9 cellular contexts compared by ENCODE assay signal in genomic region chr10:34526758-34527730, GRCh38.
DNase-seq lines count a peak whose midpoint lies in the region; ATAC-seq, FAIRE-seq and TF ChIP-seq lines count a peak whose summit lies in the region.
"Had no signal": no experiment of that assay in that cellular context is flagged by ENCODE, and none has a peak within 500 bp of the region (broad histone marks: within the 10 kb centered on the region; RNA-seq: fewer than 3 reads in every experiment).

No MANE protein-coding gene starts in this region.

- CTCF ChIA-PET in Calu3 (lab: Charles Lee) = interaction anchor here (0.9 kb wide), 1 partner anchor 12 kb away, joined by 5 read pairs; no protein-coding TSS in a partner anchor

- H3K27me3 Mint-ChIP-seq in Calu3 (ENCODE audit: unreplicated experiment) = no peaks in the 10 kb centered on the region
- H3K27me3 Mint-ChIP-seq in mesothelial cell of epicardium (ENCODE audit: low read depth) = no peaks in the 10 kb centered on the region

- H3K27ac Mint-ChIP-seq in Calu3 (ENCODE audit: unreplicated experiment) = peak overlapping the region; percentile 46
- peak overlapping the region; percentile 32 for H3K27ac Mint-ChIP-seq in mesothelial cell of epicardium

- H3K4me3 Mint-ChIP-seq in Calu3 (ENCODE audit: low read depth, unreplicated experiment) (peak overlapping the region; percentile 15), mesothelial cell of epicardium (no peak overlapping the region)

- H3K4me1 Mint-ChIP-seq in Calu3 (ENCODE audit: low read depth, unreplicated experiment) (peaks cover 52% of the 10 kb centered on the region), mesothelial cell of epicardium (peaks cover 28% of the 10 kb centered on the region)

- TF ChIP-seq CTCF in Calu3 (IDR thresholded peaks at IDR 0.05; ENCODE audit: unreplicated experiment) = no peak
- TF ChIP-seq CTCF in mesothelial cell of epicardium (IDR thresholded peaks at IDR 0.05; ENCODE audit: unreplicated experiment) = no peak

- BruUV-seq in Calu3 (replicated peaks; lab: Mats Ljungman, UMichigan) = no TSS peak

- FAIRE-seq in endometrium (lab: Jason Lieb, UNC) = peak; percentile 93

- intact Hi-C loops in Calu3 (cut with micrococcal nuclease; ENCODE audit: unreplicated experiment) = loop anchor here (5.0 kb wide), 1 partner anchor 110 kb away; no protein-coding TSS in a partner anchor
- intact Hi-C loops in left colon (cut with DNase I, micrococcal nuclease) = no loop called here

- DNase-seq in Calu3 (no peak), M059J (ENCODE audit: low read depth) (peak; percentile 94), mesothelial cell of epicardium (ENCODE audit: low spot score in 2 of 2, unreplicated experiment in 2 of 2) (no peak), NCI-H1417 treated with DMSO at 0.1 percent for 48 hours (lab: John Stamatoyannopoulos, UW) (no peak), left colon (no peak)
- no peak for DNase-seq in stimulated activated CD4-positive, alpha-beta T cell treated with anti-CD3 and anti-CD28 coated beads, Interleukin-1b, Interleukin-23, amount 100 ng/mL, for 48 hours
- DNase-seq: NCI-H187 treated with DMSO at 0.1 percent for 48 hours had no signal

- H3K9me3 Mint-ChIP-seq in Calu3 (ENCODE audit: low read depth, unreplicated experiment) (peaks cover 5% of the 10 kb centered on the region), mesothelial cell of epicardium (peaks cover 21% of the 10 kb centered on the region)

- ATAC-seq in GM19467 (IDR thresholded peaks at IDR 0.05; ENCODE audit: unreplicated experiment) (no peak), left colon (no peak)

- H3K36me3 Mint-ChIP-seq in Calu3 (ENCODE audit: insufficient read depth, unreplicated experiment) = peaks cover 4% of the 10 kb centered on the region
- peaks cover 13% of the 10 kb centered on the region for H3K36me3 Mint-ChIP-seq in mesothelial cell of epicardium
